ENCODE assay signal across 17 cellular contexts in genomic region chr11:17383466-17383865, GRCh38. TPM values are rescaled to one million over a fixed set of nuclear protein-coding genes. Genes with fewer than 3 reads are reported as not detected.
DNase-seq lines count a peak whose midpoint lies in the region; ATAC-seq, FAIRE-seq and TF ChIP-seq lines count a peak whose summit lies in the region.
"Had no signal": no experiment of that assay in that cellular context is flagged by ENCODE, and none has a peak within 500 bp of the region (broad histone marks: within the 10 kb centered on the region; RNA-seq: fewer than 3 reads in every experiment).

No MANE protein-coding gene starts in this region.

- no peak overlapping the region for H3K27ac ChIP-seq in CD4-positive, alpha-beta T cell (ENCODE audit: low read depth, low read length)
- no peak overlapping the region for H3K27ac ChIP-seq in RWPE1
- H3K27ac ChIP-seq: A549; BLaER1 treated with 17β-estradiol and CSF1 and Interleukin-3, amounts not matched to agents 10 nM and 100 nM; body of pancreas; upper lobe of left lung had no signal

- no peaks in the 10 kb centered on the region for H3K36me3 Mint-ChIP-seq in CD4-positive, alpha-beta T cell (ENCODE audit: low read depth)
- H3K36me3 Mint-ChIP-seq in activated T-helper 2 cell treated with anti-CD3 and anti-CD28 coated beads, Interferon-gamma antibody, Interleukin-2, Interleukin-4, amounts not matched to agents 10 μg/mL and 5 μg/mL and 100 μg/mL, durations not matched to agents 14 hours and 24 hours and 36 hours (ENCODE audit: low read depth): peaks cover 4% of the 10 kb centered on the region
- H3K36me3 Mint-ChIP-seq: activated CD4-positive, alpha-beta memory T cell treated with anti-CD3 and anti-CD28 coated beads for 36 hours; activated naive CD4-positive, alpha-beta T cell treated with anti-CD3 and anti-CD28 coated beads, Interleukin-2, amount 50 U/mL, for 24 hours had no signal

- intact Hi-C loops in CD4-positive, alpha-beta T cell (cut with DNase I, micrococcal nuclease): loop anchor here in 1 of 2 experiments (5.0 kb wide), 1 partner anchor 446 kb away; no protein-coding TSS in a partner anchor
- intact Hi-C loops in activated T-helper 2 cell treated with anti-CD3 and anti-CD28 coated beads, Interferon-gamma antibody, Interleukin-2, Interleukin-4, amounts not matched to agents 10 μg/mL and 5 μg/mL and 100 μg/mL, durations not matched to agents 14 hours and 24 hours and 36 hours (cut with micrococcal nuclease): no loop called here

- H3K9me3 ChIP-seq in CD4-positive, alpha-beta T cell (ENCODE audit: control insufficient read depth, low read length): no peaks in the 10 kb centered on the region
- H3K9me3 ChIP-seq: body of pancreas, upper lobe of left lung had no signal

- no peak overlapping the region for H3K4me3 ChIP-seq in fibroblast of pulmonary artery (replicated peaks; ENCODE audit: low read depth, low read length)
- H3K4me3 ChIP-seq: A549; BLaER1 treated with 17β-estradiol and CSF1 and Interleukin-3, amounts not matched to agents 10 nM and 100 nM; body of pancreas; upper lobe of left lung had no signal

- no peak overlapping the region for H3K4me3 Mint-ChIP-seq in CD4-positive, alpha-beta T cell
- H3K4me3 Mint-ChIP-seq in activated T-helper 2 cell treated with anti-CD3 and anti-CD28 coated beads, Interferon-gamma antibody, Interleukin-2, Interleukin-4, amounts not matched to agents 10 μg/mL and 5 μg/mL and 100 μg/mL, durations not matched to agents 14 hours and 24 hours and 36 hours (ENCODE audit: low read depth): no peak overlapping the region
- H3K4me3 Mint-ChIP-seq: activated CD4-positive, alpha-beta memory T cell treated with anti-CD3 and anti-CD28 coated beads for 36 hours; activated naive CD4-positive, alpha-beta T cell treated with anti-CD3 and anti-CD28 coated beads, Interleukin-2, amount 50 U/mL, for 24 hours; activated T-cell treated with anti-CD3 and anti-CD28 coated beads, Interleukin-2, amount 50 U/mL, for 24 hours; dendritic cell treated with granulocyte-macrophage colony-stimulating factor and Interleukin-4, amounts not matched to agents 40 ng/mL and 50 ng/mL, for 4 days had no signal

- no peaks in the 10 kb centered on the region for H3K27me3 ChIP-seq in CD4-positive, alpha-beta T cell (ENCODE audit: control insufficient read depth, insufficient read depth, low read length)
- H3K27me3 ChIP-seq: body of pancreas, upper lobe of left lung had no signal

- no peak for TF ChIP-seq CTCF in CD4-positive, alpha-beta T cell (IDR thresholded peaks at IDR 0.05)
- no peak for TF ChIP-seq CTCF in fibroblast of pulmonary artery (IDR thresholded peaks at IDR 0.05; ENCODE audit: low read length, missing control alignments)
- TF ChIP-seq CTCF in D721Med (IDR thresholded peaks at IDR 0.05; ENCODE audit: insufficient read depth, missing control alignments): no peak
- no peak for TF ChIP-seq CTCF in RWPE1 (conservative IDR thresholded peaks at IDR 0.05; ENCODE audit: low read depth)

- H3K4me1 Mint-ChIP-seq in CD4-positive, alpha-beta T cell (ENCODE audit: low read depth): no peaks in the 10 kb centered on the region
- no peaks in the 10 kb centered on the region for H3K4me1 Mint-ChIP-seq in activated T-helper 2 cell treated with anti-CD3 and anti-CD28 coated beads, Interferon-gamma antibody, Interleukin-2, Interleukin-4, amounts not matched to agents 10 μg/mL and 5 μg/mL and 100 μg/mL, durations not matched to agents 14 hours and 24 hours and 36 hours (ENCODE audit: low read depth)

- no peak for FAIRE-seq in D721Med (lab: Jason Lieb, UNC)
- FAIRE-seq: A549 had no signal

- ATAC-seq in CD4-positive, alpha-beta T cell (ENCODE audit: poor library complexity): peak; percentile 19
- peak; percentile 4 for ATAC-seq in HG03520 (IDR thresholded peaks at IDR 0.05; ENCODE audit: unreplicated experiment)

- CTCF ChIA-PET in CD4-positive, alpha-beta T cell (lab: Charles Lee): interaction anchor here (1.0 to 2.2 kb wide), 7 partner anchors 9 to 153 kb away, joined by 3 to 13 read pairs (median 8); no protein-coding TSS in a partner anchor
- CTCF ChIA-PET in RWPE1 (lab: Yijun Ruan, JAX): interaction anchor here (0.7 to 2.7 kb wide), 16 partner anchors 9 to 145 kb away, joined by 3 to 41 read pairs (median 4); no protein-coding TSS in a partner anchor

- no peaks in the 10 kb centered on the region for H3K27me3 Mint-ChIP-seq in CD4-positive, alpha-beta T cell
- H3K27me3 Mint-ChIP-seq in activated T-helper 2 cell treated with anti-CD3 and anti-CD28 coated beads, Interferon-gamma antibody, Interleukin-2, Interleukin-4, amounts not matched to agents 10 μg/mL and 5 μg/mL and 100 μg/mL, durations not matched to agents 14 hours and 24 hours and 36 hours (ENCODE audit: low read depth): peaks cover 14% of the 10 kb centered on the region
- H3K27me3 Mint-ChIP-seq: activated naive CD4-positive, alpha-beta T cell treated with anti-CD3 and anti-CD28 coated beads, Interleukin-2, amount 50 U/mL, for 24 hours had no signal

- H3K9me3 Mint-ChIP-seq in CD4-positive, alpha-beta T cell: no peaks in the 10 kb centered on the region
- peaks cover 4% of the 10 kb centered on the region for H3K9me3 Mint-ChIP-seq in activated T-helper 2 cell treated with anti-CD3 and anti-CD28 coated beads, Interferon-gamma antibody, Interleukin-2, Interleukin-4, amounts not matched to agents 10 μg/mL and 5 μg/mL and 100 μg/mL, durations not matched to agents 14 hours and 24 hours and 36 hours
- H3K9me3 Mint-ChIP-seq: activated CD4-positive, alpha-beta memory T cell treated with anti-CD3 and anti-CD28 coated beads for 36 hours; activated naive CD4-positive, alpha-beta T cell treated with anti-CD3 and anti-CD28 coated beads, Interleukin-2, amount 50 U/mL, for 24 hours; dendritic cell treated with granulocyte-macrophage colony-stimulating factor and Interleukin-4, amounts not matched to agents 40 ng/mL and 50 ng/mL, for 4 days had no signal

- POLR2A ChIA-PET in CD4-positive, alpha-beta T cell (lab: Charles Lee): interaction anchor here (1.0 to 1.9 kb wide), 2 partner anchors 107 to 145 kb away, joined by 3 to 6 read pairs; partner anchors contain the start of gene NUCB2
- POLR2A ChIA-PET in RWPE1 (lab: Yijun Ruan, JAX; ENCODE audit: low non-redundant PET): no interaction called here

- DNase-seq in CD4-positive, alpha-beta T cell: no peak
- DNase-seq in SKM-1 (lab: John Stamatoyannopoulos, UW; ENCODE audit: unreplicated experiment): peak; percentile 27
- DNase-seq in fibroblast of pulmonary artery (ENCODE audit: low read depth): peak; percentile 16
- no peak for DNase-seq in D721Med (ENCODE audit: insufficient read length, low spot score)
- no peak for DNase-seq in RWPE1 (ENCODE audit: low spot score)
- DNase-seq in activated T-helper 2 cell treated with anti-CD3 and anti-CD28 coated beads, Interferon-gamma antibody, Interleukin-2, Interleukin-4, amounts not matched to agents 10 μg/mL and 5 μg/mL and 100 μg/mL, durations not matched to agents 14 hours and 24 hours and 36 hours (ENCODE audit: low spot score): no peak
- no peak for DNase-seq in SK-N-DZ (ENCODE audit: low spot score)
- DNase-seq: NCI-H1048 had no signal

- H3K27ac Mint-ChIP-seq in CD4-positive, alpha-beta T cell: no peak overlapping the region
- H3K27ac Mint-ChIP-seq in activated T-helper 2 cell treated with anti-CD3 and anti-CD28 coated beads, Interferon-gamma antibody, Interleukin-2, Interleukin-4, amounts not matched to agents 10 μg/mL and 5 μg/mL and 100 μg/mL, durations not matched to agents 14 hours and 24 hours and 36 hours: no peak overlapping the region
- H3K27ac Mint-ChIP-seq: activated CD4-positive, alpha-beta memory T cell treated with anti-CD3 and anti-CD28 coated beads for 36 hours; activated naive CD4-positive, alpha-beta T cell treated with anti-CD3 and anti-CD28 coated beads, Interleukin-2, amount 50 U/mL, for 24 hours; activated T-cell treated with anti-CD3 and anti-CD28 coated beads, Interleukin-2, amount 50 U/mL, for 24 hours; dendritic cell treated with granulocyte-macrophage colony-stimulating factor and Interleukin-4, amounts not matched to agents 40 ng/mL and 50 ng/mL, for 4 days had no signal

RNA-seq across cellular contexts. Expression of gene KCNJ11, which starts 5.0 kb away (rescaled TPM):
- under 1 TPM in 1 of 2 experiments, not detected in 1; 0.08 TPM for total RNA-seq in CD4-positive, alpha-beta T cell
- 0.83 and 0.91 TPM in 2 replicates for total RNA-seq in activated T-helper 2 cell treated with anti-CD3 and anti-CD28 coated beads, Interferon-gamma antibody, Interleukin-2, Interleukin-4, amounts not matched to agents 10 μg/mL and 5 μg/mL and 100 μg/mL, durations not matched to agents 14 hours and 24 hours and 36 hours
- 37.2 and 39.9 TPM in 2 replicates for polyA plus RNA-seq in SK-N-DZ (2014; cell fraction: cytosol; rRNA removed)
- 17.7 and 20.3 TPM in 2 replicates for polyA plus RNA-seq in SK-N-DZ (2014; cell fraction: nucleus; rRNA removed)

RNA-seq across cellular contexts. Expression of gene NCR3LG1, which starts 31.9 kb away (rescaled TPM):
- total RNA-seq in CD4-positive, alpha-beta T cell: 1 to 10 TPM; 2.2 to 2.4 TPM
- 10.0 and 11.4 TPM in 2 replicates for total RNA-seq in activated T-helper 2 cell treated with anti-CD3 and anti-CD28 coated beads, Interferon-gamma antibody, Interleukin-2, Interleukin-4, amounts not matched to agents 10 μg/mL and 5 μg/mL and 100 μg/mL, durations not matched to agents 14 hours and 24 hours and 36 hours
- polyA plus RNA-seq in SK-N-DZ (2014; cell fraction: cytosol; rRNA removed): 18.4 and 24.1 TPM in 2 replicates
- 28.3 and 50.0 TPM in 2 replicates for polyA plus RNA-seq in SK-N-DZ (2014; cell fraction: nucleus; rRNA removed)

Comparison
In these comparisons a context has a peak if more than half of its experiments do, and no peak if none do; other contexts are left out.
1. DNase-seq: peak in SKM-1 (single experiment) and fibroblast of pulmonary artery (single experiment); none in CD4-positive, alpha-beta T cell (0 of 10), D721Med (single experiment), RWPE1 (single experiment), activated T-helper 2 cell treated with anti-CD3 and anti-CD28 coated beads, Interferon-gamma antibody, Interleukin-2, Interleukin-4, amounts not matched to agents 10 μg/mL and 5 μg/mL and 100 μg/mL, durations not matched to agents 14 hours and 24 hours and 36 hours (single experiment) and SK-N-DZ (single experiment).